10 cellular contexts compared by ENCODE assay signal in the genomic region with DNA sequence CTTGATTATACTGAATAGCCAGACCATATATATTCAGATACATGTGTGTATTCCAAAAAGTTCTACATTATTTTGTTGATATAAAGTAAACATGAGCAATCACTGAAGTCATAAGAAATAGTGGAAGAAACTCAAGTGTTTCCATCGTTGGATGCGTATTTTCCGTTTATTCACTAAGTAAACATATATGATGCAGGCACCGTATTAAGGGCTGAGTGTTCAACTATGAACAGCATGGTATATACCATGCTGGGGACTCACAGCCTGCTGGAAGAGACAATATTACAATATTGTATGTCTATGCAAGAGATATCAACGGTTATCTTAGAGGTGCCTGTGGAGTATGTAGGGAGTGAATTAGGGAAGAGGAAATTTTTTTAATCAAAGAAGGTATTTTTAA. TPM values are rescaled to one million over a fixed set of nuclear protein-coding genes. Genes with fewer than 3 reads are reported as not detected.
DNase-seq lines count a peak whose midpoint lies in the region; ATAC-seq and TF ChIP-seq lines count a peak whose summit lies in the region.
"Had no signal": no experiment of that assay in that cellular context is flagged by ENCODE, and none has a peak within 500 bp of the region (broad histone marks: within the 10 kb centered on the region; RNA-seq: fewer than 3 reads in every experiment).

No MANE protein-coding gene starts in this region.

- no peaks in the 10 kb centered on the region for H3K9me3 ChIP-seq in transverse colon

- TF ChIP-seq EP300 in transverse colon (IDR thresholded peaks at IDR 0.05; ENCODE audit: low read depth), result no peak

- in situ Hi-C loops in transverse colon (cut with MboI; ENCODE audit: low pct_ligation_motif_present in 1 of 4, low pct_unique_long_range_greater_than_20kb in 1 of 4, low sequenced_read_pairs in 3 of 4), result no loop called here
- in situ Hi-C loops in GM13977 (cut with MboI; ENCODE audit: low pct_unique_long_range_greater_than_20kb, low sequenced_read_pairs, unreplicated experiment), result no loop called here

- peaks cover 42% of the 10 kb centered on the region for H3K4me1 Mint-ChIP-seq in activated naive CD4-positive, alpha-beta T cell treated with anti-CD3 and anti-CD28 coated beads, Interleukin-2, amount 10 ng/mL, durations not matched to agents 7 days and 5 days
- peaks cover 33% of the 10 kb centered on the region for H3K4me1 Mint-ChIP-seq in activated CD8-positive, alpha-beta T cell treated with anti-CD3 and anti-CD28 coated beads, Interleukin-2, amount 10 ng/mL, durations not matched to agents 7 days and 5 days (ENCODE audit: low read depth)

- peaks cover 37% of the 10 kb centered on the region for H3K36me3 Mint-ChIP-seq in activated naive CD4-positive, alpha-beta T cell treated with anti-CD3 and anti-CD28 coated beads, Interleukin-2, amount 10 ng/mL, durations not matched to agents 7 days and 5 days
- peaks cover 32% of the 10 kb centered on the region for H3K36me3 Mint-ChIP-seq in activated CD8-positive, alpha-beta T cell treated with anti-CD3 and anti-CD28 coated beads, Interleukin-2, amount 10 ng/mL, durations not matched to agents 7 days and 5 days (ENCODE audit: low read depth)

- no peak for ATAC-seq in activated CD8-positive, alpha-beta T cell treated with anti-CD3 and anti-CD28 coated beads, Interleukin-2, amount 10 ng/mL, durations not matched to agents 7 days and 5 days

- no peak for TF ChIP-seq POLR2A in transverse colon (IDR thresholded peaks at IDR 0.05)

- peaks cover 0 to 30% (median 7%) of the 10 kb centered on the region in 4 donors for H3K4me1 ChIP-seq in transverse colon

- intact Hi-C loops in transverse colon (cut with DNase I; ENCODE audit: low total_unique reads), result no loop called here

- TF ChIP-seq CTCF in transverse colon (IDR thresholded peaks at IDR 0.05) (no peak), GM13977 (IDR thresholded peaks at IDR 0.05; ENCODE audit: extremely low read depth, insufficient read depth, missing control alignments) (no peak)

- peak overlapping the region; percentile 43 to 91 (median 67) for H3K4me3 ChIP-seq in transverse colon

- peak overlapping the region; percentile 94 for H3K27ac Mint-ChIP-seq in activated naive CD4-positive, alpha-beta T cell treated with anti-CD3 and anti-CD28 coated beads, Interleukin-2, amount 10 ng/mL, durations not matched to agents 7 days and 5 days
- H3K27ac Mint-ChIP-seq in activated CD8-positive, alpha-beta T cell treated with anti-CD3 and anti-CD28 coated beads, Interleukin-2, amount 10 ng/mL, durations not matched to agents 7 days and 5 days, result peak overlapping the region; percentile 94

- H3K27ac ChIP-seq in transverse colon, result peak overlapping the region; percentile 85 to 92 (median 88)

- H3K4me3 Mint-ChIP-seq in activated naive CD4-positive, alpha-beta T cell treated with anti-CD3 and anti-CD28 coated beads, Interleukin-2, amount 10 ng/mL, durations not matched to agents 7 days and 5 days, result peak overlapping the region; percentile 93
- H3K4me3 Mint-ChIP-seq in activated CD8-positive, alpha-beta T cell treated with anti-CD3 and anti-CD28 coated beads, Interleukin-2, amount 10 ng/mL, durations not matched to agents 7 days and 5 days, result peak overlapping the region; percentile 92

- peaks cover 16% of the 10 kb centered on the region for H3K27me3 Mint-ChIP-seq in activated naive CD4-positive, alpha-beta T cell treated with anti-CD3 and anti-CD28 coated beads, Interleukin-2, amount 10 ng/mL, durations not matched to agents 7 days and 5 days
- H3K27me3 Mint-ChIP-seq in activated CD8-positive, alpha-beta T cell treated with anti-CD3 and anti-CD28 coated beads, Interleukin-2, amount 10 ng/mL, durations not matched to agents 7 days and 5 days (ENCODE audit: low read depth), result peaks cover 15% of the 10 kb centered on the region

- no peaks in the 10 kb centered on the region for H3K9me3 Mint-ChIP-seq in activated naive CD4-positive, alpha-beta T cell treated with anti-CD3 and anti-CD28 coated beads, Interleukin-2, amount 10 ng/mL, durations not matched to agents 7 days and 5 days
- no peaks in the 10 kb centered on the region for H3K9me3 Mint-ChIP-seq in activated CD8-positive, alpha-beta T cell treated with anti-CD3 and anti-CD28 coated beads, Interleukin-2, amount 10 ng/mL, durations not matched to agents 7 days and 5 days (ENCODE audit: insufficient read depth)

- DNase-seq in activated naive CD4-positive, alpha-beta T cell treated with anti-CD3 and anti-CD28 coated beads, Interleukin-2, amount 10 ng/mL, durations not matched to agents 7 days and 5 days, result no peak
- no peak for DNase-seq in activated naive CD4-positive, alpha-beta T cell treated with Interleukin-2 at 50 U/mL for 16 hours
- DNase-seq in activated CD8-positive, alpha-beta T cell treated with anti-CD3 and anti-CD28 coated beads, Interleukin-2, amount 10 ng/mL, durations not matched to agents 7 days and 5 days, result no peak
- DNase-seq in kidney tubule cell (ENCODE audit: low spot score) (peak; percentile 5), transverse colon (no peak), GM13977 (ENCODE audit: low spot score) (no peak), pons (ENCODE audit: low spot score) (no peak)
- no peak for DNase-seq in activated CD8-positive, alpha-beta memory T cell treated with anti-CD3 and anti-CD28 coated beads, Interleukin-2, amount 50 U/mL, for 48 hours
- DNase-seq: hippocampal formation, NCI-H187 had no signal

- CTCF ChIA-PET in activated naive CD4-positive, alpha-beta T cell treated with anti-CD3 and anti-CD28 coated beads, Interleukin-2, amount 10 ng/mL, durations not matched to agents 7 days and 5 days (lab: Charles Lee), result interaction anchor here (1.7 kb wide), 1 partner anchor 13 kb away, joined by 3 read pairs; no protein-coding TSS in a partner anchor
- CTCF ChIA-PET in activated CD8-positive, alpha-beta T cell treated with anti-CD3 and anti-CD28 coated beads, Interleukin-2, amount 10 ng/mL, durations not matched to agents 7 days and 5 days (lab: Charles Lee), result interaction anchor here (1.4 kb wide), 1 partner anchor 11 kb away, joined by 3 read pairs; no protein-coding TSS in a partner anchor

- WGBS in transverse colon (ENCODE audit: low coverage in 1 of 2), 2 donors, result 64 to 81% methylated on average over 5 of the region's 5 CpGs

- POLR2A ChIA-PET in activated CD8-positive, alpha-beta T cell treated with anti-CD3 and anti-CD28 coated beads, Interleukin-2, amount 10 ng/mL, durations not matched to agents 7 days and 5 days (lab: Charles Lee), result interaction anchor here (0.8 to 2.2 kb wide), 4 partner anchors 13 to 219 kb away, joined by 3 to 13 read pairs (median 10); partner anchors contain the start of genes GOLT1B, LDHB and RECQL

- H3K36me3 ChIP-seq in transverse colon, result peaks cover 0 to 4% (median 2%) of the 10 kb centered on the region in 4 donors

- H3K27me3 ChIP-seq in transverse colon, result peaks cover 7% of the 10 kb centered on the region

RNA-seq across cellular contexts. Expression of gene PYROXD1, which starts 1.2 kb away (rescaled TPM):
- 10 to 100 TPM; 25.3 to 28.7 TPM for total RNA-seq in activated CD8-positive, alpha-beta T cell treated with anti-CD3 and anti-CD28 coated beads, Interleukin-2, amount 10 ng/mL, durations not matched to agents 7 days and 5 days
- 10 to 100 TPM in 3 of 4 donors, 1 to 10 TPM in 1; 9.8 to 41.0 (median 27.0) TPM for total RNA-seq in transverse colon
